20 cellular contexts compared by ENCODE assay signal in the genomic region with DNA sequence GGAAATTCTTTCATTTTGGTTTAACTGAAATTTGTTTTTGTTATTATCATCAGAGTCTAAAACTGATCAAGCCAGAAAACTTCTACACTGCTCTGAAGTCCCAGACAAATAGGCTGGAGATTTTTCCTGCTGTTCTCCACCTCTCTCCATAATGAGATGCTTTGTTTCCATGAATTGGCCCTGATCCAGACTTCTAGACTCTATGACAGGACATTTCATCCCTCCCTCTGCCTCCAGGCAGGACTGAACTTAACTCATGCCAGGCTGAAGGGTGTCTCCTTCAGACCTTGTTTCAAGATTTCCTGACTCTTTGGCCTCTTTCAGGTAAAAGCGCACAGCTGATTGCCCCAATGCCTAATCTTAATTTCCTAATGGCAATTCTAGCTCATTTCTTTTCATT.
DNase-seq lines count a peak whose midpoint lies in the region; ATAC-seq and TF ChIP-seq lines count a peak whose summit lies in the region.
"Had no signal": no experiment of that assay in that cellular context is flagged by ENCODE, and none has a peak within 500 bp of the region (broad histone marks: within the 10 kb centered on the region; RNA-seq: fewer than 3 reads in every experiment).

No MANE protein-coding gene starts in this region.

- intact Hi-C loops in MCF 10A (cut with micrococcal nuclease): no loop called here
- intact Hi-C loops in activated naive CD4-positive, alpha-beta T cell treated with anti-CD3 and anti-CD28 coated beads for 36 hours (cut with micrococcal nuclease): no loop called here

- no peak overlapping the region for H3K4me3 Mint-ChIP-seq in MCF 10A (ENCODE audit: unreplicated experiment)
- no peak overlapping the region for H3K4me3 Mint-ChIP-seq in activated naive CD4-positive, alpha-beta T cell treated with anti-CD3 and anti-CD28 coated beads for 36 hours
- H3K4me3 Mint-ChIP-seq: B cell, GM23338, immature natural killer cell had no signal

- no peaks in the 10 kb centered on the region for H3K36me3 Mint-ChIP-seq in MCF 10A (ENCODE audit: insufficient read depth, unreplicated experiment)
- H3K36me3 Mint-ChIP-seq in activated naive CD4-positive, alpha-beta T cell treated with anti-CD3 and anti-CD28 coated beads for 36 hours (ENCODE audit: low read depth): no peaks in the 10 kb centered on the region
- H3K36me3 Mint-ChIP-seq: immature natural killer cell had no signal

- POLR2A ChIA-PET in MCF 10A (lab: Yijun Ruan, JAX): interaction anchor here (0.7 to 0.8 kb wide), 2 partner anchors 71 to 87 kb away, joined by 3 to 4 read pairs; no protein-coding TSS in a partner anchor

- H3K9me3 Mint-ChIP-seq in MCF 10A (ENCODE audit: unreplicated experiment): no peaks in the 10 kb centered on the region
- no peaks in the 10 kb centered on the region for H3K9me3 Mint-ChIP-seq in activated naive CD4-positive, alpha-beta T cell treated with anti-CD3 and anti-CD28 coated beads for 36 hours
- H3K9me3 Mint-ChIP-seq: GM23338, immature natural killer cell had no signal

- H3K27ac Mint-ChIP-seq in MCF 10A (ENCODE audit: low read depth, unreplicated experiment): no peak overlapping the region
- no peak overlapping the region for H3K27ac Mint-ChIP-seq in activated naive CD4-positive, alpha-beta T cell treated with anti-CD3 and anti-CD28 coated beads for 36 hours
- H3K27ac Mint-ChIP-seq: B cell, GM23338, immature natural killer cell had no signal

- CTCF ChIA-PET in MCF 10A (lab: Yijun Ruan, JAX): interaction anchor here (0.6 to 1.3 kb wide), 2 partner anchors 48 to 65 kb away, joined by 3 read pairs; no protein-coding TSS in a partner anchor
- CTCF ChIA-PET in activated naive CD4-positive, alpha-beta T cell treated with anti-CD3 and anti-CD28 coated beads for 36 hours (lab: Charles Lee): no interaction called here

- DNase-seq in EH (ENCODE audit: low read depth): peak; percentile 7
- DNase-seq in NCI-H1048 (lab: John Stamatoyannopoulos, UW): peak; percentile 69
- DNase-seq in MCF 10A (ENCODE audit: unreplicated experiment): peak; percentile 63
- DNase-seq in myocyte (ENCODE audit: low read depth): peak; percentile 9
- no peak for DNase-seq in activated naive CD4-positive, alpha-beta T cell treated with anti-CD3 and anti-CD28 coated beads for 36 hours
- no peak for DNase-seq in central memory CD4-positive, alpha-beta T cell
- DNase-seq: activated CD4-positive, alpha-beta T cell treated with anti-CD3 and anti-CD28 coated beads, Interleukin-2, amount 50 U/mL, for 48 hours; effector CD4-positive, alpha-beta T cell; GDM1; immature natural killer cell; lower lobe of right lung; NCI-H1694; NCI-H2227 treated with DMSO at 0.1 percent for 48 hours; Right ventricle myocardium superior; stimulated activated CD4-positive, alpha-beta T cell treated with anti-CD3 and anti-CD28 coated beads, Interleukin-1b, Interleukin-23, amount 100 ng/mL, for 48 hours; stimulated activated naive CD8-positive, alpha-beta T cell treated with anti-CD3 and anti-CD28 coated beads, Interleukin-15, Interleukin-2, amounts not matched to agents 100 U/mL and 50 U/mL, for 24 hours; transverse colon had no signal

- BruUV-seq in MCF 10A (replicated peaks; lab: Mats Ljungman, UMichigan): no TSS peak

- H3K27me3 Mint-ChIP-seq in MCF 10A (ENCODE audit: insufficient read depth, unreplicated experiment): no peaks in the 10 kb centered on the region
- H3K27me3 Mint-ChIP-seq in activated naive CD4-positive, alpha-beta T cell treated with anti-CD3 and anti-CD28 coated beads for 36 hours (ENCODE audit: low read depth): peaks cover 27% of the 10 kb centered on the region

- ATAC-seq in activated CD4-positive, CD25-positive, alpha-beta regulatory T cell treated with anti-CD3 and anti-CD28 coated beads, Interleukin-2, amount 50 U/mL, for 24 hours: no peak
- ATAC-seq: lower lobe of right lung; stimulated activated naive CD8-positive, alpha-beta T cell treated with anti-CD3 and anti-CD28 coated beads, Interleukin-15, Interleukin-2, amounts not matched to agents 100 U/mL and 50 U/mL, for 24 hours had no signal

- no peak for TF ChIP-seq CTCF in MCF 10A (IDR thresholded peaks at IDR 0.05; ENCODE audit: unreplicated experiment)

- peaks cover 32% of the 10 kb centered on the region for H3K4me1 Mint-ChIP-seq in MCF 10A (ENCODE audit: insufficient read depth, unreplicated experiment)
- H3K4me1 Mint-ChIP-seq in activated naive CD4-positive, alpha-beta T cell treated with anti-CD3 and anti-CD28 coated beads for 36 hours (ENCODE audit: low read depth): no peaks in the 10 kb centered on the region
- H3K4me1 Mint-ChIP-seq: B cell, immature natural killer cell had no signal

Comparison
In these comparisons a context has a peak if more than half of its experiments do, and no peak if none do; other contexts are left out.
1. DNase-seq: peak in EH (single experiment), NCI-H1048 (single experiment), MCF 10A (single experiment) and myocyte (single experiment); none in activated naive CD4-positive, alpha-beta T cell treated with anti-CD3 and anti-CD28 coated beads for 36 hours (single experiment) and central memory CD4-positive, alpha-beta T cell (single experiment).